ENCODE assay signal across 8 cellular contexts in the genomic region with DNA sequence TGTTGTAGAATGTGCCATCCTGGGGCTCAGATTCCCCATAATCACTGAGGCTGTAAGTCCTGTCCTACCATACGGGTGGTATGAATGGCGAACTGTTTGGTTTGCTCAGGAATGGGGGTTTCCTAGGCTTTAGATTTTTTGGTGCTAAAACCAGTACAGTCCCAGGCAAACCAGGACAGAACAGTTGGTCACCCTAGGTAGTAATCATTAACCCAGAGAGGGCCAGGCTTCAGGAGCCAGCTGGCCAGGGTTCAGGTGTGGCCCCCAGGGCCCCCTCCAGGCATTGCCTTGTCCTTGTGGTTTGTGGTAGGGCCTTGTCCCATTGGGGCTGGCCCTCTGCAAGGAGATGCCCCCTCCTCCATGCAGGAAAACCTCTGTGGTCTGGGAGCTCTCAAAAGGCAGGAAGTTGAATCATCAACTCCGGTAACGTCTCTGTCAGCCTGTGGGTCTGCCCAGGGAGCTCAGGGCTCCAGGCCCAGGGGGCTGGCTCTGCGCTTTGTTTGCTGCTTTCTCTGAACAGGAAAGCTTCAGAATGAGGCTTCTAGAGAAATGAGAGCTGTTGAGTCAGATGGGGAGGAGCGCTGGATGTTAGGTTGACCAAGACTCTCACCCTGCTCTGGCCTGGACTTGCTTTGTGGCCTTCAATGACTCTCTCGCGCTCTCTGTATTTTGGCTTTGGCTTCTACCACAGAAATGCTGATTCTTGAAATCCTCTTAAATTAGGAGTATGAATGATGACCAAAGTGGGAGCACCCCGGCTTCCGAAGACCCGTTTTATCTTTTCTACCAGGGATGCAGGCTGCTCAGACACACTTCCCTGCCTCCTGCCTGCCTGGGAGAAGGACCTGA. TPM values are rescaled to one million over a fixed set of nuclear protein-coding genes. Genes with fewer than 3 reads are reported as not detected.
DNase-seq lines count a peak whose midpoint lies in the region; ATAC-seq lines count a peak whose summit lies in the region.

No MANE protein-coding gene starts in this region.

- peak; percentile 96 for DNase-seq in DMS53 treated with DMSO at 0.1 percent for 48 hours (lab: John Stamatoyannopoulos, UW; ENCODE audit: unreplicated experiment)
- peak; percentile 99 for DNase-seq in H4 (ENCODE audit: low spot score)
- DNase-seq in M059J (ENCODE audit: low read depth): peak; percentile 99
- peak; percentile 39 for DNase-seq in activated CD4-positive, alpha-beta T cell treated with anti-CD3 and anti-CD28 coated beads, Interleukin-2, amount 50 U/mL, for 1 hour

- H3K4me1 Mint-ChIP-seq in stimulated activated memory B cell treated with anti-CD40 and anti-IgM and Interleukin-4, amounts not matched to agents 10 μg/mL and 1 μg/mL and 100 μg/mL, for 72 hours: peaks cover 22% of the 10 kb centered on the region

- H3K9me3 Mint-ChIP-seq in stimulated activated memory B cell treated with anti-CD40 and anti-IgM and Interleukin-4, amounts not matched to agents 10 μg/mL and 1 μg/mL and 100 μg/mL, for 72 hours: no peaks in the 10 kb centered on the region

- ATAC-seq in stimulated activated memory B cell treated with anti-CD40 and anti-IgM and Interleukin-4, amounts not matched to agents 10 μg/mL and 1 μg/mL and 100 μg/mL, for 72 hours: peak; percentile 75
- no peak for ATAC-seq in GM21360 (IDR thresholded peaks at IDR 0.05; ENCODE audit: unreplicated experiment)

- H3K36me3 ChIP-seq in duodenal mucosa (ENCODE audit: control insufficient read depth in 1 of 2, insufficient read depth in 2 of 2, low read length in 2 of 2) (no peaks in the 10 kb centered on the region), muscle layer of duodenum (ENCODE audit: control insufficient read depth in 1 of 2, insufficient read depth in 2 of 2, low read length in 2 of 2) (no peaks in the 10 kb centered on the region)

- peak overlapping the region; percentile 40 to 51 for H3K9ac ChIP-seq in duodenal mucosa (ENCODE audit: low read depth in 1 of 2, low read length in 2 of 2)

- H3K27ac ChIP-seq in duodenal mucosa (ENCODE audit: low read depth, low read length): peak overlapping the region; percentile 51
- H3K27ac ChIP-seq in muscle layer of duodenum (ENCODE audit: low read length): peak overlapping the region; percentile 85

- no peak overlapping the region for H3K4me3 Mint-ChIP-seq in stimulated activated memory B cell treated with anti-CD40 and anti-IgM and Interleukin-4, amounts not matched to agents 10 μg/mL and 1 μg/mL and 100 μg/mL, for 72 hours

- H3K4me3 ChIP-seq in duodenal mucosa (ENCODE audit: low read depth in 1 of 2, low read length in 2 of 2) (peak overlapping the region; percentile 15 to 16), muscle layer of duodenum (ENCODE audit: low read depth in 1 of 2, low read length in 2 of 2) (no peak overlapping the region)

- H3K4me1 ChIP-seq in duodenal mucosa (ENCODE audit: control insufficient read depth in 1 of 2, insufficient read depth in 2 of 2, low read length in 2 of 2) (peaks cover 25 to 31% of the 10 kb centered on the region in 2 donors), muscle layer of duodenum (ENCODE audit: control insufficient read depth in 1 of 2, insufficient read depth in 2 of 2, low read length in 2 of 2) (peaks cover 0 to 14% of the 10 kb centered on the region in 2 donors)

- no peaks in the 10 kb centered on the region for H3K27me3 ChIP-seq in duodenal mucosa (ENCODE audit: control insufficient read depth in 1 of 2, insufficient read depth in 2 of 2, low read length in 2 of 2)
- H3K27me3 ChIP-seq in muscle layer of duodenum (ENCODE audit: low read depth, low read length): no peaks in the 10 kb centered on the region

- H3K36me3 Mint-ChIP-seq in stimulated activated memory B cell treated with anti-CD40 and anti-IgM and Interleukin-4, amounts not matched to agents 10 μg/mL and 1 μg/mL and 100 μg/mL, for 72 hours: no peaks in the 10 kb centered on the region

- H3K27ac Mint-ChIP-seq in stimulated activated memory B cell treated with anti-CD40 and anti-IgM and Interleukin-4, amounts not matched to agents 10 μg/mL and 1 μg/mL and 100 μg/mL, for 72 hours: peak overlapping the region; percentile 70

- no peaks in the 10 kb centered on the region for H3K27me3 Mint-ChIP-seq in stimulated activated memory B cell treated with anti-CD40 and anti-IgM and Interleukin-4, amounts not matched to agents 10 μg/mL and 1 μg/mL and 100 μg/mL, for 72 hours

- no peaks in the 10 kb centered on the region for H3K9me3 ChIP-seq in duodenal mucosa (ENCODE audit: control insufficient read depth in 1 of 2, low read length in 2 of 2)
- no peaks in the 10 kb centered on the region for H3K9me3 ChIP-seq in muscle layer of duodenum (ENCODE audit: control insufficient read depth in 1 of 2, low read length in 2 of 2)

RNA-seq across cellular contexts. Expression of a gene that starts 22.2 kb away (rescaled TPM):
- 17.9 and 18.1 TPM in 2 replicates for total RNA-seq in H4 (2014; rRNA removed; shearing (Covaris generic))
- 19.8 and 34.4 TPM in 2 replicates for total RNA-seq in M059J (2014; rRNA removed; shearing (Covaris generic))

Comparison
In these comparisons a context has a peak if more than half of its experiments do, and no peak if none do; other contexts are left out.
1. DNase-seq: peak in every context shown above with its lines; median percentile 99 in H4; 99 in M059J; 96 in DMS53 treated with DMSO at 0.1 percent for 48 hours; 39 in activated CD4-positive, alpha-beta T cell treated with anti-CD3 and anti-CD28 coated beads, Interleukin-2, amount 50 U/mL, for 1 hour.
2. H3K4me3 ChIP-seq: peak in duodenal mucosa (2 of 2); none in muscle layer of duodenum (0 of 2).